9 cellular contexts compared by ENCODE assay signal in the genomic region with DNA sequence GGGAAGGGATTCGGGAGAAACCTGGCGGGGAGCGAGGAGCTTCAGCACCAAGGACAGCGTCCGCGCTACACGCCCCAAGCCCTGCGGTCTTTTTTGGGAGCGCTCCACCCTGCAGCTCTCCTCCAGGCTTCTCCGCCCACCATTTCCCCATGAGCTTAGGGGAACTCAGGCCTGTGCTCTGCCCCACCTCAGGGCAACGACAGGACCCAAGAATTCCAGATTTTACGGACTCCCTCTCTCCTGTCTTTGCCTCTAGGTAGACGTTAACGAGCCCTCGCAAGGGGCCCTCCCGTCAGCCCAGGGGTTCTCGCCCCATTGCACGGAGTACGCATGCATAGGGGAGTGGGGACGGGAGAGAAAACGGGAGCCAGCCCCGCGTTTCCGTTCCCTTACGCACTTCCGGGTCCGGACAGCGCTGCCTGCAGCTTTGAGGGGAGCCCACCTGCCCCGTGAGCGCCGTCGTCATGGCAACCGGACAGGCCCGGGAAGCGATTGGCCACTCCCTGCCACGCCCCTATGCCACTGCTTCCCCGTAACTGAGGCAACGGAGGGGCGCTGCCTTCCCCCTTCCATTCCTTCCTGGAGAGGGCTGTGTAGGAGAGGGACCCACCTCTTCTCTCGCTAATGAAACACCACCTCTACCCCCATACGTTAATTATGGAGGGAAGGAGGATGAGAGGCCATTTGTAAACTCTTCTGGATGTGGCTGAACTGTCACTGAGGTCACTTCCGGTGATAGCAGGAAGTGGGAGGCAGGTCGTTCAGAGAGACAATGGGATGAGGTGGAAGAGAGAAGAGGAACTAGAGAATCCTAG. TPM values are rescaled to one million over a fixed set of nuclear protein-coding genes. Genes with fewer than 3 reads are reported as not detected.
A peak's percentile ranks its signal among the peaks of the same experiment; 100 is the strongest.
DNase-seq lines count a peak whose midpoint lies in the region; ATAC-seq, FAIRE-seq and TF ChIP-seq lines count a peak whose summit lies in the region.
"Had no signal": no experiment of that assay in that cellular context is flagged by ENCODE, and none has a peak within 500 bp of the region (broad histone marks: within the 10 kb centered on the region; RNA-seq: fewer than 3 reads in every experiment).

No MANE protein-coding gene starts in this region.

- H3K9me3 ChIP-seq in RWPE2 (ENCODE audit: severe bottlenecking) (no peaks in the 10 kb centered on the region), keratinocyte (ENCODE audit: control insufficient read depth, low read depth, low read length) (no peaks in the 10 kb centered on the region)

- DNase-seq in activated T-cell treated with anti-CD3 and anti-CD28 coated beads for 1 hour (ENCODE audit: low read depth) (peak; percentile 22), activated T-cell treated with anti-CD3 and anti-CD28 coated beads for 4 hours (no peak), RWPE2 (ENCODE audit: low spot score) (no peak), keratinocyte (ENCODE audit: low read depth, low spot score) (no peak), cortex of kidney (lab: John Stamatoyannopoulos, UW) (no peak), NOMO-1 treated with dmso at 0.1 percent for 144 hours (lab: John Stamatoyannopoulos, UW; ENCODE audit: unreplicated experiment) (no peak)
- peak; percentile 19 for DNase-seq in stimulated activated CD8-positive, alpha-beta memory T cell treated with anti-CD3 and anti-CD28 coated beads, Interleukin-7, amount 100 ng/mL, for 24 hours (ENCODE audit: low read depth)

- peak; percentile 75 for ATAC-seq in RWPE2 (ENCODE audit: low read depth)

- peak overlapping the region; percentile 15 for H3K4me3 ChIP-seq in RWPE2 (ENCODE audit: severe bottlenecking)
- H3K4me3 ChIP-seq in keratinocyte (ENCODE audit: control insufficient read depth in 2 of 3, extremely low read depth in 1 of 3, insufficient read depth in 2 of 3, low read depth in 1 of 3, low read length in 3 of 3): peak overlapping the region in 2 of 3 experiments; percentile 5 to 32

- H3K9me1 ChIP-seq in keratinocyte (ENCODE audit: control insufficient read depth, extremely low read depth, insufficient read depth, low read length): no peaks in the 10 kb centered on the region

- H2AFZ ChIP-seq in keratinocyte (ENCODE audit: control insufficient read depth, low read length): no peak overlapping the region

- no peak for TF ChIP-seq CTCF in RWPE2 (IDR thresholded peaks at IDR 0.05; ENCODE audit: poor library complexity, severe bottlenecking)
- no peak for TF ChIP-seq CTCF in brain (conservative IDR thresholded peaks at IDR 0.05)
- TF ChIP-seq CTCF in keratinocyte (optimal IDR thresholded peaks at IDR 0.05 in 1 of 3, IDR thresholded peaks at IDR 0.05 in 1 of 3, conservative IDR thresholded peaks at IDR 0.05 in 1 of 3; ENCODE audit: extremely low read depth in 1 of 3, insufficient read depth in 2 of 3, low read length in 3 of 3): no peak

- H3K4me1 ChIP-seq in RWPE2 (ENCODE audit: insufficient read depth, poor library complexity, severe bottlenecking) (peaks cover 5% of the 10 kb centered on the region), keratinocyte (ENCODE audit: control insufficient read depth, extremely low read depth, insufficient read depth, low read length) (peaks cover 29% of the 10 kb centered on the region)

- no peak overlapping the region for H3K9ac ChIP-seq in keratinocyte (ENCODE audit: control insufficient read depth, extremely low read depth, insufficient read depth, low read length)

- no peak for FAIRE-seq in keratinocyte (lab: Jason Lieb, UNC)

- peak overlapping the region; percentile 85 to 99 (median 93) for H3K27ac Mint-ChIP-seq in brain

- H3K27me3 Mint-ChIP-seq in brain: no peaks in the 10 kb centered on the region

- peak overlapping the region; percentile 56 to 74 (median 66) for H3K4me3 Mint-ChIP-seq in brain

- no peaks in the 10 kb centered on the region for H4K20me1 ChIP-seq in keratinocyte (ENCODE audit: control insufficient read depth, extremely low read depth, insufficient read depth, low read length)

- H3K27ac ChIP-seq in RWPE2 (ENCODE audit: poor library complexity, severe bottlenecking) (no peak overlapping the region), keratinocyte (ENCODE audit: control insufficient read depth, insufficient read depth, low read length) (no peak overlapping the region)

- no peaks in the 10 kb centered on the region for H3K9me3 Mint-ChIP-seq in brain

- H3K4me2 ChIP-seq in keratinocyte (ENCODE audit: control insufficient read depth, extremely low read depth, insufficient read depth, low read depth, low read length): peak overlapping the region; percentile 71

- H3K36me3 ChIP-seq in RWPE2 (ENCODE audit: low read depth) (no peaks in the 10 kb centered on the region), keratinocyte (ENCODE audit: control insufficient read depth in 2 of 2, extremely low read depth in 1 of 2, insufficient read depth in 2 of 2, low read length in 2 of 2) (no peaks in the 10 kb centered on the region)

- H3K27me3 ChIP-seq in RWPE2 (ENCODE audit: insufficient read depth, poor library complexity, severe bottlenecking) (no peaks in the 10 kb centered on the region), keratinocyte (ENCODE audit: control insufficient read depth, extremely low read depth, insufficient read depth, low read length) (no peaks in the 10 kb centered on the region)

- H3K4me1 Mint-ChIP-seq in brain: peaks cover 39% of the 10 kb centered on the region

- H3K36me3 Mint-ChIP-seq in brain: peaks cover 52% of the 10 kb centered on the region

- dilution Hi-C loops in keratinocyte (cut with MboI; ENCODE audit: extremely low pct_ligation_motif_present, low sequenced_read_pairs): no loop called here

- H3K79me2 ChIP-seq in keratinocyte (ENCODE audit: control insufficient read depth, insufficient read depth, low read length): no peaks in the 10 kb centered on the region

RNA-seq across cellular contexts. Expression of a gene that starts 20.8 kb away (rescaled TPM):
- 13.0 TPM for polyA plus RNA-seq in brain (ENCODE audit: insufficient read depth, low read depth, low replicate concordance)
- not detected in 3 replicates for polyA plus RNA-seq in keratinocyte
- polyA plus RNA-seq in keratinocyte (2011; ENCODE audit: low read depth): 0.26 TPM
- polyA plus RNA-seq in keratinocyte (2011; cell fraction: cytosol; rRNA removed): 0.01 TPM in 1 of 2 replicates, not detected in the other
- 0.03 TPM in 2 replicates for polyA plus RNA-seq in keratinocyte (2011; cell fraction: nucleus; rRNA removed)
- 0.17 TPM in 1 of 2 replicates, not detected in the other for polyA plus RNA-seq in keratinocyte (2012; ENCODE audit: low replicate concordance)
- not detected in 3 replicates for polyA minus RNA-seq in keratinocyte
- not detected for polyA minus RNA-seq in keratinocyte (2011; cell fraction: cytosol; rRNA and poly(A)+ RNA removed)
- polyA minus RNA-seq in keratinocyte (2011; cell fraction: nucleus; rRNA and poly(A)+ RNA removed): not detected in 2 replicates

RNA-seq across cellular contexts. Expression of a gene that starts 38.3 kb away (rescaled TPM):
- polyA plus RNA-seq in brain (ENCODE audit: insufficient read depth, low read depth, low replicate concordance) (not detected), keratinocyte (not detected in 3 replicates)
- not detected for polyA plus RNA-seq in keratinocyte (2011; ENCODE audit: low read depth)
- polyA plus RNA-seq in keratinocyte (2011; cell fraction: cytosol; rRNA removed): not detected in 2 replicates
- not detected in 2 replicates for polyA plus RNA-seq in keratinocyte (2011; cell fraction: nucleus; rRNA removed)
- polyA plus RNA-seq in keratinocyte (2012; ENCODE audit: low replicate concordance): not detected in 2 replicates
- polyA minus RNA-seq in keratinocyte: not detected in 3 replicates
- not detected for polyA minus RNA-seq in keratinocyte (2011; cell fraction: cytosol; rRNA and poly(A)+ RNA removed)
- not detected in 2 replicates for polyA minus RNA-seq in keratinocyte (2011; cell fraction: nucleus; rRNA and poly(A)+ RNA removed)
- polyA plus RNA-seq: esophagus had no signal

RNA-seq across cellular contexts. Expression of a gene that starts 42.4 kb away (rescaled TPM):
- 7.2 TPM for polyA plus RNA-seq in brain (ENCODE audit: insufficient read depth, low read depth, low replicate concordance)
- 5.2 to 6.1 TPM (median 5.8 TPM) in 3 replicates for polyA plus RNA-seq in keratinocyte
- 1.4 TPM for polyA plus RNA-seq in keratinocyte (2011; ENCODE audit: low read depth)
- polyA plus RNA-seq in keratinocyte (2011; cell fraction: cytosol; rRNA removed): 1.9 and 3.5 TPM in 2 replicates
- 8.6 and 10.5 TPM in 2 replicates for polyA plus RNA-seq in keratinocyte (2011; cell fraction: nucleus; rRNA removed)
- 5.0 and 10.0 TPM in 2 replicates for polyA plus RNA-seq in keratinocyte (2012; ENCODE audit: low replicate concordance)
- polyA minus RNA-seq in keratinocyte: 2.7 to 6.8 TPM (median 3.1 TPM) in 3 replicates
- polyA minus RNA-seq in keratinocyte (2011; cell fraction: cytosol; rRNA and poly(A)+ RNA removed): 4.8 TPM
- polyA minus RNA-seq in keratinocyte (2011; cell fraction: nucleus; rRNA and poly(A)+ RNA removed): 6.1 and 9.0 TPM in 2 replicates

RNA-seq across cellular contexts. Expression of a gene that starts 50.5 kb away (rescaled TPM):
- polyA plus RNA-seq in brain (ENCODE audit: insufficient read depth, low read depth, low replicate concordance) (14.1 TPM), keratinocyte (1.1 to 1.6 TPM (median 1.3 TPM) in 3 replicates)
- 0.82 TPM for polyA plus RNA-seq in keratinocyte (2011; ENCODE audit: low read depth)
- polyA plus RNA-seq in keratinocyte (2011; cell fraction: cytosol; rRNA removed): 1.6 and 2.6 TPM in 2 replicates
- 3.1 and 5.5 TPM in 2 replicates for polyA plus RNA-seq in keratinocyte (2011; cell fraction: nucleus; rRNA removed)
- polyA plus RNA-seq in keratinocyte (2012; ENCODE audit: low replicate concordance): 4.1 and 4.6 TPM in 2 replicates
- 0.30 to 4.5 TPM (median 0.35 TPM) in 3 replicates for polyA minus RNA-seq in keratinocyte
- 3.8 TPM for polyA minus RNA-seq in keratinocyte (2011; cell fraction: cytosol; rRNA and poly(A)+ RNA removed)
- 1.2 and 1.8 TPM in 2 replicates for polyA minus RNA-seq in keratinocyte (2011; cell fraction: nucleus; rRNA and poly(A)+ RNA removed)

Comparison
In these comparisons a context has a peak if more than half of its experiments do, and no peak if none do; other contexts are left out.
1. DNase-seq: peak in activated T-cell treated with anti-CD3 and anti-CD28 coated beads for 1 hour (single experiment) and stimulated activated CD8-positive, alpha-beta memory T cell treated with anti-CD3 and anti-CD28 coated beads, Interleukin-7, amount 100 ng/mL, for 24 hours (single experiment); none in activated T-cell treated with anti-CD3 and anti-CD28 coated beads for 4 hours (single experiment), RWPE2 (single experiment), keratinocyte (single experiment), cortex of kidney (single experiment) and NOMO-1 treated with dmso at 0.1 percent for 144 hours (single experiment).
2. RNA of a gene that starts 20.8 kb away (polyA plus RNA-seq): 13.0 TPM in brain (single experiment); 0.01 to 0.26 TPM in keratinocyte; every median in the first group is over 10 times any median in the second.